ENCODE assay signal across 1 cellular context in the genomic region with DNA sequence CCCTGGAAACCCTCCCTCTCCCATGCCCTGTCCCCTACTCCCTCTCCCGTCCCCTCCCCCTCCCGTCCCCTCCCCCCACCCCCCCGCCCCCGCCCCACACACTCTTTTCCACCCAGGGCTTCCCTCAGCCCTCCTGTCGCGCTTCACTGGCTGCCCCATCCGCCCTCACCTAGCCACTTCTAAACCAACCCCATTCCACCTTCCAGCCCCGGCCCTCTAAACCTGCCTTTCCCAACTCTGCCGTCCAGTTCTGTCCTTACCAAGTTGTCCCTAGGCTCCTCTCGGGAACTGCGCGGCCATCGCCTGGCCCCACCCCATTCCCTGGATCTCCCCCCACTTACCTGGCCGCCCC.
TF ChIP-seq lines count a peak whose summit lies in the region.

No MANE protein-coding gene starts in this region.

TF ChIP-seq in WTC11, 78 proteins besides CTCF, POLR2A, EP300 and RAD21 (continued from another document):
- TF ChIP-seq, protein P1, sequence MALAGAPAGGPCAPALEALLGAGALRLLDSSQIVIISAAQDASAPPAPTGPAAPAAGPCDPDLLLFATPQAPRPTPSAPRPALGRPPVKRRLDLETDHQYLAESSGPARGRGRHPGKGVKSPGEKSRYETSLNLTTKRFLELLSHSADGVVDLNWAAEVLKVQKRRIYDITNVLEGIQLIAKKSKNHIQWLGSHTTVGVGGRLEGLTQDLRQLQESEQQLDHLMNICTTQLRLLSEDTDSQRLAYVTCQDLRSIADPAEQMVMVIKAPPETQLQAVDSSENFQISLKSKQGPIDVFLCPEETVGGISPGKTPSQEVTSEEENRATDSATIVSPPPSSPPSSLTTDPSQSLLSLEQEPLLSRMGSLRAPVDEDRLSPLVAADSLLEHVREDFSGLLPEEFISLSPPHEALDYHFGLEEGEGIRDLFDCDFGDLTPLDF (CRISPR knock-in tag; IDR thresholded peaks at IDR 0.05) = 0 out of 2 replicates have a peak, but pooled peaks have one; percentile 15
